ENCODE assay signal across 10 cellular contexts in the genomic region with DNA sequence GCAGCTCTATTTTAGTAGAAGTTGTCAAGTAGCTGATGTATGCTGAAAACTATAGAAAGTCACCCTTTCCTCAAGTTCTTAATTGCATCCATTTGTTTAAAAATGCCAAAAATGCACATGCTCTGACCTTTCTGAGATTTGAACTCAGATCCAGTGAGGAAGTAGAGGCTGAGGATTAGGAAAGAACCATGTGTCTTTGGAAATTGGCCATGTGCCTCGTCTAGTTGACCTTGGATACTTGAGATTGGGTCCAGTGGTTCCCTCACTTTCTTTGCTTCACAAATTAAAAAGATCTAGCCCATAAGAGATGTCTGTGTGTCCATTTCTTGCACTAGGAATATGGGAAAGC.
DNase-seq lines count a peak whose midpoint lies in the region; ATAC-seq, FAIRE-seq and TF ChIP-seq lines count a peak whose summit lies in the region.
"Had no signal": no experiment of that assay in that cellular context is flagged by ENCODE, and none has a peak within 500 bp of the region (broad histone marks: within the 10 kb centered on the region; RNA-seq: fewer than 3 reads in every experiment).

No MANE protein-coding gene starts in this region.

- H3K36me3 ChIP-seq in SJSA1 (no peaks in the 10 kb centered on the region), gastroesophageal sphincter (no peaks in the 10 kb centered on the region), spleen (no peaks in the 10 kb centered on the region)
- H3K36me3 ChIP-seq: MG63 had no signal

- H3K4me3 ChIP-seq in SJSA1 (no peak overlapping the region), gastroesophageal sphincter (no peak overlapping the region), spleen (no peak overlapping the region)
- H3K4me3 ChIP-seq: MG63 had no signal

- TF ChIP-seq CTCF in gastroesophageal sphincter (IDR thresholded peaks at IDR 0.05): no peak
- TF ChIP-seq CTCF in spleen (IDR thresholded peaks at IDR 0.05 in 8 of 11, conservative IDR thresholded peaks at IDR 0.05 in 3 of 11): no peak

- FAIRE-seq in GM12891 (lab: Jason Lieb, UNC): no peak

- ATAC-seq in gastroesophageal sphincter (no peak), GM18861 (IDR thresholded peaks at IDR 0.05; ENCODE audit: unreplicated experiment) (no peak)

- H3K9me3 ChIP-seq in SJSA1 (replicated peaks): no peaks in the 10 kb centered on the region
- H3K9me3 ChIP-seq in gastroesophageal sphincter: no peaks in the 10 kb centered on the region
- H3K9me3 ChIP-seq in spleen: no peaks in the 10 kb centered on the region
- H3K9me3 ChIP-seq: MG63 had no signal

- H3K27me3 ChIP-seq in SJSA1 (replicated peaks) (no peaks in the 10 kb centered on the region), gastroesophageal sphincter (no peaks in the 10 kb centered on the region), spleen (replicated peaks in 1 of 7) (no peaks in the 10 kb centered on the region)
- H3K27me3 ChIP-seq: MG63 had no signal

- H3K27ac ChIP-seq in SJSA1 (peak overlapping the region; percentile 82), gastroesophageal sphincter (peak overlapping the region; percentile 4 to 74 (median 58)), spleen (peak overlapping the region; percentile 76 to 92 (median 88))

- intact Hi-C loops in spleen (cut with DNase I; ENCODE audit: low total_unique reads): no loop called here

- no peak for DNase-seq in GM12891 (ENCODE audit: insufficient read length, low spot score)
- peak in 1 of 2 experiments; percentile 4 for DNase-seq in SJSA1 (ENCODE audit: low read depth in 1 of 2, low spot score in 2 of 2)
- no peak for DNase-seq in spleen
- no peak for DNase-seq in stimulated activated CD4-positive, alpha-beta T cell treated with anti-CD3 and anti-CD28 coated beads, Interleukin-4, amount 100 ng/mL, for 24 hours
- no peak for DNase-seq in erythroblast (lab: John Stamatoyannopoulos, UW)
- DNase-seq: activated CD4-positive, alpha-beta T cell treated with anti-CD3 and anti-CD28 coated beads for 1 hour; cortex of kidney; MG63 had no signal

- TF ChIP-seq EP300 in gastroesophageal sphincter (IDR thresholded peaks at IDR 0.05): no peak

- H3K4me1 ChIP-seq in SJSA1 (replicated peaks) (peaks cover 47% of the 10 kb centered on the region), gastroesophageal sphincter (peaks cover 11 to 71% (median 13%) of the 10 kb centered on the region in 3 donors), spleen (peaks cover 59 to 100% (median 85%) of the 10 kb centered on the region in 6 donors)

- TF ChIP-seq POLR2A in GM12891 (IDR thresholded peaks at IDR 0.05; ENCODE audit: low read depth, low read length) (no peak), gastroesophageal sphincter (IDR thresholded peaks at IDR 0.05) (no peak), spleen (IDR thresholded peaks at IDR 0.05) (no peak), erythroblast (IDR thresholded peaks at IDR 0.05; ENCODE audit: low read length) (no peak)

- WGBS in gastroesophageal sphincter (ENCODE audit: low coverage in 1 of 2), 2 donors: 33% methylated on average over 1 of the region's 1 CpG; no CpG with 5 or more reads in 1 of the 2 donors
- WGBS in spleen, 5 donors: 31 to 60% (median 37%) methylated on average over 1 of the region's 1 CpG

TF ChIP-seq in GM12891, 5 proteins besides CTCF, POLR2A, EP300 and RAD21:
- TF ChIP-seq PAX5 (IDR thresholded peaks at IDR 0.05; ENCODE audit: insufficient read depth, low read length, severe bottlenecking): no peak
- TF ChIP-seq POLR2AphosphoS5 (IDR thresholded peaks at IDR 0.05; ENCODE audit: low read depth, low read length): no peak
- no peak for TF ChIP-seq POU2F2 (IDR thresholded peaks at IDR 0.05; ENCODE audit: low read depth, low read length)
- 0 out of 2 replicates have a peak, but pooled peaks have one; percentile 19 for TF ChIP-seq SPI1 (IDR thresholded peaks at IDR 0.05; ENCODE audit: low read depth, low read length)
- TF ChIP-seq TAF1 (IDR thresholded peaks at IDR 0.05; ENCODE audit: low read depth, low read length): no peak
